22 cellular contexts compared by ENCODE assay signal in genomic region chr14:104268295-104268694, GRCh38.
"Had no signal": no experiment of that assay in that cellular context is flagged by ENCODE, and none has a peak within 500 bp of the region (broad histone marks: within the 10 kb centered on the region; RNA-seq: fewer than 3 reads in every experiment).

No MANE protein-coding gene starts in this region.

- H3K9me3 ChIP-seq: esophagus muscularis mucosa, gastrocnemius medialis, sigmoid colon, tibial artery had no signal

- H3K36me3 Mint-ChIP-seq: memory B cell; stimulated activated naive B cell treated with anti-CD40 and anti-IgM and Interleukin-4, amounts not matched to agents 10 μg/mL and 1 μg/mL and 100 μg/mL, for 72 hours had no signal

- H3K36me3 ChIP-seq: brain microvascular endothelial cell, esophagus muscularis mucosa, gastrocnemius medialis, sigmoid colon, tibial artery had no signal

- H3K4me3 Mint-ChIP-seq: activated CD4-positive, alpha-beta T cell treated with anti-CD3 and anti-CD28 coated beads, Interleukin-2, amount 10 ng/mL, durations not matched to agents 24 days and 14 days; activated CD8-positive, alpha-beta T cell treated with anti-CD3 and anti-CD28 coated beads for 36 hours; activated naive CD8-positive, alpha-beta T cell treated with anti-CD3 and anti-CD28 coated beads, Interleukin-2, amount 50 U/mL, for 24 hours; activated T-helper 1 cell treated with anti-CD3 and anti-CD28 coated beads, Interleukin-12 subunit alpha, Interleukin-12 subunit beta, Interleukin-2, Interleukin-4 antibody, amounts not matched to agents 30 ng/mL and 10 ng/mL and 1 ng/mL, durations not matched to agents 14 hours and 24 hours and 36 hours; memory B cell; neural crest cell; T-helper 2 cell treated with Interferon-gamma antibody and Interleukin-4, amounts not matched to agents 5 μg/mL and 100 μg/mL, for 36 hours had no signal

- H3K27ac Mint-ChIP-seq: activated CD4-positive, alpha-beta T cell treated with anti-CD3 and anti-CD28 coated beads, Interleukin-2, amount 10 ng/mL, durations not matched to agents 24 days and 14 days; activated CD8-positive, alpha-beta T cell treated with anti-CD3 and anti-CD28 coated beads for 36 hours; activated naive CD8-positive, alpha-beta T cell treated with anti-CD3 and anti-CD28 coated beads, Interleukin-2, amount 50 U/mL, for 24 hours; activated T-helper 1 cell treated with anti-CD3 and anti-CD28 coated beads, Interleukin-12 subunit alpha, Interleukin-12 subunit beta, Interleukin-2, Interleukin-4 antibody, amounts not matched to agents 30 ng/mL and 10 ng/mL and 1 ng/mL, durations not matched to agents 14 hours and 24 hours and 36 hours; memory B cell; stimulated activated naive B cell treated with anti-CD40 and anti-IgM and Interleukin-4, amounts not matched to agents 10 μg/mL and 1 μg/mL and 100 μg/mL, for 72 hours; T-helper 2 cell treated with Interferon-gamma antibody and Interleukin-4, amounts not matched to agents 5 μg/mL and 100 μg/mL, for 36 hours had no signal

- H3K27ac ChIP-seq: brain microvascular endothelial cell, esophagus muscularis mucosa, gastrocnemius medialis, sigmoid colon, SK-N-MC, tibial artery, VCaP had no signal

- H3K27me3 Mint-ChIP-seq: activated CD4-positive, alpha-beta T cell treated with anti-CD3 and anti-CD28 coated beads, Interleukin-2, amount 10 ng/mL, durations not matched to agents 24 days and 14 days; activated CD8-positive, alpha-beta T cell treated with anti-CD3 and anti-CD28 coated beads for 36 hours; activated naive CD8-positive, alpha-beta T cell treated with anti-CD3 and anti-CD28 coated beads, Interleukin-2, amount 50 U/mL, for 24 hours; memory B cell had no signal

- DNase-seq: activated CD4-positive, alpha-beta T cell treated with anti-CD3 and anti-CD28 coated beads, Interleukin-2, amount 10 ng/mL, durations not matched to agents 24 days and 14 days; activated CD8-positive, alpha-beta T cell treated with anti-CD3 and anti-CD28 coated beads for 36 hours; activated gamma-delta T cell treated with Interleukin-2 at 50 U/mL for 16 hours; activated naive CD8-positive, alpha-beta T cell treated with anti-CD3 and anti-CD28 coated beads, Interleukin-2, amount 50 U/mL, for 24 hours; brain microvascular endothelial cell; effector memory CD4-positive, alpha-beta T cell; gastrocnemius medialis; retina; sigmoid colon; stimulated activated CD4-positive, alpha-beta T cell treated with anti-CD3 and anti-CD28 coated beads, Interleukin-15, amount 100 ng/mL, for 24 hours; stimulated activated naive B cell treated with anti-CD40 and anti-IgM and Interleukin-4, amounts not matched to agents 10 μg/mL and 1 μg/mL and 100 μg/mL, for 72 hours had no signal

- H3K4me1 Mint-ChIP-seq: activated CD4-positive, alpha-beta T cell treated with anti-CD3 and anti-CD28 coated beads, Interleukin-2, amount 10 ng/mL, durations not matched to agents 24 days and 14 days; memory B cell; stimulated activated naive B cell treated with anti-CD40 and anti-IgM and Interleukin-4, amounts not matched to agents 10 μg/mL and 1 μg/mL and 100 μg/mL, for 72 hours had no signal

- H3K4me1 ChIP-seq: esophagus muscularis mucosa, gastrocnemius medialis, sigmoid colon, tibial artery had no signal

- H3K27me3 ChIP-seq: brain microvascular endothelial cell, esophagus muscularis mucosa, gastrocnemius medialis, sigmoid colon had no signal

- ATAC-seq: activated CD4-positive, CD25-positive, alpha-beta regulatory T cell treated with anti-CD3 and anti-CD28 coated beads, Interleukin-2, amount 50 U/mL, for 24 hours; activated CD8-positive, alpha-beta T cell treated with anti-CD3 and anti-CD28 coated beads for 36 hours; activated naive CD8-positive, alpha-beta T cell treated with anti-CD3 and anti-CD28 coated beads, Interleukin-2, amount 50 U/mL, for 24 hours; gastrocnemius medialis; left cardiac atrium; stimulated activated naive B cell treated with anti-CD40 and anti-IgM and Interleukin-4, amounts not matched to agents 10 μg/mL and 1 μg/mL and 100 μg/mL, for 72 hours had no signal

- H3K9me3 Mint-ChIP-seq: activated CD4-positive, alpha-beta T cell treated with anti-CD3 and anti-CD28 coated beads, Interleukin-2, amount 10 ng/mL, durations not matched to agents 24 days and 14 days; activated CD8-positive, alpha-beta T cell treated with anti-CD3 and anti-CD28 coated beads for 36 hours; activated naive CD8-positive, alpha-beta T cell treated with anti-CD3 and anti-CD28 coated beads, Interleukin-2, amount 50 U/mL, for 24 hours; activated T-helper 1 cell treated with anti-CD3 and anti-CD28 coated beads, Interleukin-12 subunit alpha, Interleukin-12 subunit beta, Interleukin-2, Interleukin-4 antibody, amounts not matched to agents 30 ng/mL and 10 ng/mL and 1 ng/mL, durations not matched to agents 14 hours and 24 hours and 36 hours; memory B cell; neural crest cell; stimulated activated naive B cell treated with anti-CD40 and anti-IgM and Interleukin-4, amounts not matched to agents 10 μg/mL and 1 μg/mL and 100 μg/mL, for 72 hours; T-helper 2 cell treated with Interferon-gamma antibody and Interleukin-4, amounts not matched to agents 5 μg/mL and 100 μg/mL, for 36 hours had no signal

- H3K4me3 ChIP-seq: esophagus muscularis mucosa, gastrocnemius medialis, sigmoid colon, SK-N-MC, smooth muscle cell, tibial artery had no signal
